Comparison of ENCODE assay signal across 1 cellular context in the genomic region with DNA sequence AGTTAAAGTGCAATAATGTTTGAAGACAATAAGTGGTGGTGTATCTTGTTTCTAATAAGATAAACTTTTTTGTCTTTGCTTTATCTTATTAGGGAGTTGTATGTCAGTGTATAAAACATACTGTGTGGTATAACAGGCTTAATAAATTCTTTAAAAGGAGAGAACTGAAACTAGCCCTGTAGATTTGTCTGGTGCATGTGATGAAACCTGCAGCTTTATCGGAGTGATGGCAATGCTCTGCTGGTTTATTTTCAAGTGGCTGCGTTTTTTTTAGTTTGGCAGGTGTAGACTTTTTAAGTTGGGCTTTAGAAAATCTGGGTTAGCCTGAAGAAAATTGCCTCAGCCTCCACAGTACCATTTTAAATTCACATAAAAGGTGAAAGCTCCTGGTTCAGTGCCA.
TF ChIP-seq lines count a peak whose summit lies in the region.

No MANE protein-coding gene starts in this region.

TF ChIP-seq in K562, 482 proteins besides CTCF, POLR2A, EP300 and RAD21 (continued from another document):
- TF ChIP-seq, protein P1, sequence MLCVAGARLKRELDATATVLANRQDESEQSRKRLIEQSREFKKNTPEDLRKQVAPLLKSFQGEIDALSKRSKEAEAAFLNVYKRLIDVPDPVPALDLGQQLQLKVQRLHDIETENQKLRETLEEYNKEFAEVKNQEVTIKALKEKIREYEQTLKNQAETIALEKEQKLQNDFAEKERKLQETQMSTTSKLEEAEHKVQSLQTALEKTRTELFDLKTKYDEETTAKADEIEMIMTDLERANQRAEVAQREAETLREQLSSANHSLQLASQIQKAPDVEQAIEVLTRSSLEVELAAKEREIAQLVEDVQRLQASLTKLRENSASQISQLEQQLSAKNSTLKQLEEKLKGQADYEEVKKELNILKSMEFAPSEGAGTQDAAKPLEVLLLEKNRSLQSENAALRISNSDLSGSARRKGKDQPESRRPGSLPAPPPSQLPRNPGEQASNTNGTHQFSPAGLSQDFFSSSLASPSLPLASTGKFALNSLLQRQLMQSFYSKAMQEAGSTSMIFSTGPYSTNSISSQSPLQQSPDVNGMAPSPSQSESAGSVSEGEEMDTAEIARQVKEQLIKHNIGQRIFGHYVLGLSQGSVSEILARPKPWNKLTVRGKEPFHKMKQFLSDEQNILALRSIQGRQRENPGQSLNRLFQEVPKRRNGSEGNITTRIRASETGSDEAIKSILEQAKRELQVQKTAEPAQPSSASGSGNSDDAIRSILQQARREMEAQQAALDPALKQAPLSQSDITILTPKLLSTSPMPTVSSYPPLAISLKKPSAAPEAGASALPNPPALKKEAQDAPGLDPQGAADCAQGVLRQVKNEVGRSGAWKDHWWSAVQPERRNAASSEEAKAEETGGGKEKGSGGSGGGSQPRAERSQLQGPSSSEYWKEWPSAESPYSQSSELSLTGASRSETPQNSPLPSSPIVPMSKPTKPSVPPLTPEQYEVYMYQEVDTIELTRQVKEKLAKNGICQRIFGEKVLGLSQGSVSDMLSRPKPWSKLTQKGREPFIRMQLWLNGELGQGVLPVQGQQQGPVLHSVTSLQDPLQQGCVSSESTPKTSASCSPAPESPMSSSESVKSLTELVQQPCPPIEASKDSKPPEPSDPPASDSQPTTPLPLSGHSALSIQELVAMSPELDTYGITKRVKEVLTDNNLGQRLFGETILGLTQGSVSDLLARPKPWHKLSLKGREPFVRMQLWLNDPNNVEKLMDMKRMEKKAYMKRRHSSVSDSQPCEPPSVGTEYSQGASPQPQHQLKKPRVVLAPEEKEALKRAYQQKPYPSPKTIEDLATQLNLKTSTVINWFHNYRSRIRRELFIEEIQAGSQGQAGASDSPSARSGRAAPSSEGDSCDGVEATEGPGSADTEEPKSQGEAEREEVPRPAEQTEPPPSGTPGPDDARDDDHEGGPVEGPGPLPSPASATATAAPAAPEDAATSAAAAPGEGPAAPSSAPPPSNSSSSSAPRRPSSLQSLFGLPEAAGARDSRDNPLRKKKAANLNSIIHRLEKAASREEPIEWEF (CRISPR knock-in tag; IDR thresholded peaks at IDR 0.05) = no peak
